ENCODE assay signal across 29 cellular contexts in the genomic region with DNA sequence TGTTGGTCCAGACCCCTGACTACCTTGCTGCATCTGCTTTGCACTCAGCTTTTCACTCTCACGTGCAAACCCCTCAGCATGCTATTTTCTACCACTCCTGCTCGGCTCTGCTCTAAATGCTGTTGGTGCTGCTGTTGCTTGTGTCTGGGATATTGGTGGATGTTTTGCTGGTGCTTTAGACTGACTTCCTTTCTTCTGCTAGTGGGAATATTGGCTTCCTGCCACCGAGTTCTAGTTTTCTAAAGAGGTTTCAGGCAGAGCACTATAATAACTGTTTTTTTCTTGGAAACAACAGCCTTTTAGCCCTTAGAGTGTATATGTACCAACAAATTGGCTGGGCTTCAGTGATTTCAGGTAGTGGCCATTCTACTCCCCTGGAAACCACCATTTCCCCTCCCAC. TPM values are rescaled to one million over a fixed set of nuclear protein-coding genes. Genes with fewer than 3 reads are reported as not detected.
"Had no signal": no experiment of that assay in that cellular context is flagged by ENCODE, and none has a peak within 500 bp of the region (broad histone marks: within the 10 kb centered on the region; RNA-seq: fewer than 3 reads in every experiment).

No MANE protein-coding gene starts in this region.

- H3K4me1 ChIP-seq: breast epithelium, parathyroid adenoma had no signal

- H3K27me3 ChIP-seq: breast epithelium, dorsolateral prefrontal cortex, gastrocnemius medialis, hepatocyte, right atrium auricular region, tibial nerve had no signal

- H3K9me3 Mint-ChIP-seq: activated CD4-positive, alpha-beta T cell treated with anti-CD3 and anti-CD28 coated beads, Interleukin-2, amount 10 ng/mL, durations not matched to agents 7 days and 5 days; activated CD8-positive, alpha-beta T cell treated with anti-CD3 and anti-CD28 coated beads for 36 hours; activated T-cell treated with anti-CD3 and anti-CD28 coated beads, Interleukin-2, amount 50 U/mL, for 4 hours; activated T-helper 17 cell treated with anti-CD3 and anti-CD28 coated beads, Interleukin-2, amount 50 U/mL, for 72 hours had no signal

- H3K27ac Mint-ChIP-seq: activated CD4-positive, alpha-beta T cell treated with anti-CD3 and anti-CD28 coated beads, Interleukin-2, amount 10 ng/mL, durations not matched to agents 7 days and 5 days; activated CD8-positive, alpha-beta T cell treated with anti-CD3 and anti-CD28 coated beads for 36 hours; activated T-helper 17 cell treated with anti-CD3 and anti-CD28 coated beads, Interleukin-2, amount 50 U/mL, for 72 hours; naive B cell; WTC11 had no signal

- H3K4me1 Mint-ChIP-seq: activated CD4-positive, alpha-beta T cell treated with anti-CD3 and anti-CD28 coated beads, Interleukin-2, amount 10 ng/mL, durations not matched to agents 7 days and 5 days; activated T-helper 17 cell treated with anti-CD3 and anti-CD28 coated beads, Interleukin-2, amount 50 U/mL, for 72 hours; WTC11 had no signal

- H3K9ac ChIP-seq: parathyroid adenoma had no signal

- H3K27me3 Mint-ChIP-seq: activated CD4-positive, alpha-beta T cell treated with anti-CD3 and anti-CD28 coated beads, Interleukin-2, amount 10 ng/mL, durations not matched to agents 7 days and 5 days; activated CD8-positive, alpha-beta T cell treated with anti-CD3 and anti-CD28 coated beads for 36 hours; activated T-helper 17 cell treated with anti-CD3 and anti-CD28 coated beads, Interleukin-2, amount 50 U/mL, for 72 hours had no signal

- H3K36me3 Mint-ChIP-seq: naive B cell, WTC11 had no signal

- H2AFZ ChIP-seq: hepatocyte, parathyroid adenoma had no signal

- H3K4me3 Mint-ChIP-seq: activated CD4-positive, alpha-beta T cell treated with anti-CD3 and anti-CD28 coated beads, Interleukin-2, amount 10 ng/mL, durations not matched to agents 7 days and 5 days; activated CD8-positive, alpha-beta T cell treated with anti-CD3 and anti-CD28 coated beads for 36 hours; activated T-cell treated with anti-CD3 and anti-CD28 coated beads, Interleukin-2, amount 50 U/mL, for 4 hours; activated T-helper 17 cell treated with anti-CD3 and anti-CD28 coated beads, Interleukin-2, amount 50 U/mL, for 72 hours; naive B cell; WTC11 had no signal

- H3K4me3 ChIP-seq: breast epithelium, dorsolateral prefrontal cortex, gastrocnemius medialis, hepatocyte, right atrium auricular region, tibial nerve had no signal

- H3K79me2 ChIP-seq: hepatocyte, parathyroid adenoma had no signal

- H3K27ac ChIP-seq: breast epithelium, dorsolateral prefrontal cortex, gastrocnemius medialis, hepatocyte, parathyroid adenoma, right atrium auricular region, tibial nerve had no signal

- H3K36me3 ChIP-seq: breast epithelium, gastrocnemius medialis, right atrium auricular region, tibial nerve had no signal

- FAIRE-seq: astrocyte, colon had no signal

- H3K4me2 ChIP-seq: hepatocyte had no signal

- H3K9me3 ChIP-seq: breast epithelium, gastrocnemius medialis, right atrium auricular region, tibial nerve had no signal

- ATAC-seq: activated CD8-positive, alpha-beta T cell treated with anti-CD3 and anti-CD28 coated beads for 36 hours; activated T-cell treated with anti-CD3 and anti-CD28 coated beads, Interleukin-2, amount 50 U/mL, for 4 hours; activated T-helper 17 cell treated with anti-CD3 and anti-CD28 coated beads, Interleukin-2, amount 50 U/mL, for 72 hours; gastrocnemius medialis; left cardiac atrium; left ventricle myocardium superior; WTC11 had no signal

- DNase-seq: activated CD4-positive, alpha-beta T cell treated with anti-CD3 and anti-CD28 coated beads for 1 hour; activated CD4-positive, alpha-beta T cell treated with anti-CD3 and anti-CD28 coated beads, Interleukin-2, amount 10 ng/mL, durations not matched to agents 7 days and 5 days; activated CD8-positive, alpha-beta T cell treated with anti-CD3 and anti-CD28 coated beads for 36 hours; activated gamma-delta T cell treated with Interleukin-2 at 50 U/mL for 16 hours; activated naive CD4-positive, alpha-beta T cell treated with anti-CD3 and anti-CD28 coated beads, Interleukin-2, amount 50 U/mL, for 16 hours; activated T-cell treated with anti-CD3 and anti-CD28 coated beads, Interleukin-2, amount 50 U/mL, for 4 hours; amniotic stem cell; central memory CD4-positive, alpha-beta T cell; dorsolateral prefrontal cortex; effector memory CD4-positive, alpha-beta T cell; gastrocnemius medialis; islet precursor cell; left cardiac atrium; left ventricle myocardium superior; mammary epithelial cell; naive B cell; stimulated activated CD4-positive, alpha-beta T cell treated with anti-CD3 and anti-CD28 coated beads, Interleukin-2, amount 100 ng/mL, for 48 hours; stimulated activated naive CD4-positive, alpha-beta T cell treated with Interleukin-2 at 50 U/mL for 16 hours; T-helper 2 cell had no signal

RNA-seq across cellular contexts. Expression of gene MRC1, which starts 29.4 kb away (rescaled TPM):
- total RNA-seq: activated CD4-positive, alpha-beta T cell treated with anti-CD3 and anti-CD28 coated beads, Interleukin-2, amount 10 ng/mL, durations not matched to agents 7 days and 5 days; activated CD8-positive, alpha-beta T cell treated with anti-CD3 and anti-CD28 coated beads for 36 hours; mammary epithelial cell had no signal
- polyA plus RNA-seq: neural cell had no signal
